ENCODE assay signal across 10 cellular contexts in the genomic region with DNA sequence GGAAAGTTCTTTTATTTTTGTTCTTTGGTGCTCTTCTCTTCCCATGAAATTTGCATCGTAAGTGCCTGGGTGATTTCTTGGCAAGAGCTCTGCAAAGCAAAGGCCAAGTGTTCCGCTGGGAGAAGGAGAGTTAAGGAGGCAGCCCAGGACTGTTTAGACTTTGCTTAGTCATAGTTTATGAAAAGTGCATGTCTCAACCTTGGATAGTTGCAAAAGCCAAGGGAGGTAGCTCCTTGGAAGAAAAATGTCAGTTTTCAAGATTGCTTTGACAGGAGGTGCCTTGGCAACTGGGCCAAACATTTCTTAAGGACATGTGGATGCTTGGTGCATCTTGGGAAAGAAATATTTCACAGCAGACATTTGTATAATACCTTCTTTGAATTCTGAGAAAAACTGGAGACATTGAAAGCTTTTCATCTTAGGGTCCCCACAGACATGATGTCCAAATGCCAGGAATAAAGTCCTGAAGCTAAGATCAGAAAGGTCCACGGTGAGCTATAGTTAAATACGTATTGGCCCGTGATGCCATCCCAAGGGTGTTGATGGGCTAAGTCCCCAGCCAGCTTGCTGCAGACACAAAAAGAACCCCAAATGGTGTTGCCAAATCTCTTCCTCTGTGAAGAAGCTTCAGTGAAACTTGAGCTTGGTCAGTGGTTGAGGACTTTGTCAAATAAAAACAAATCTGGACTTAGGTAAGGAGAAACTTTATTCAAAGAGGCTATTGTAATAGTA.
A peak's percentile ranks its signal among the peaks of the same experiment; 100 is the strongest.
DNase-seq lines count a peak whose midpoint lies in the region; TF ChIP-seq lines count a peak whose summit lies in the region.
"Had no signal": no experiment of that assay in that cellular context is flagged by ENCODE, and none has a peak within 500 bp of the region (broad histone marks: within the 10 kb centered on the region; RNA-seq: fewer than 3 reads in every experiment).

No MANE protein-coding gene starts in this region.

- in situ Hi-C loops in astrocyte of the cerebellum (cut with HindIII; ENCODE audit: low sequenced_read_pairs) = no loop called here

- no peaks in the 10 kb centered on the region for H3K9me2 ChIP-seq in hepatocyte (replicated peaks; ENCODE audit: insufficient read depth)

- H4K20me1 ChIP-seq in hepatocyte (ENCODE audit: insufficient read depth, poor library complexity, severe bottlenecking) = no peaks in the 10 kb centered on the region

- H3K79me2 ChIP-seq in hepatocyte = no peaks in the 10 kb centered on the region

- no peaks in the 10 kb centered on the region for H3K9me3 ChIP-seq in hepatocyte (ENCODE audit: low read depth)
- H3K9me3 ChIP-seq in stomach smooth muscle (ENCODE audit: control insufficient read depth in 2 of 2, low read length in 2 of 2) = peaks cover 0 to 2% of the 10 kb centered on the region in 2 donors

- H3K4me1 ChIP-seq in hepatocyte (ENCODE audit: insufficient read depth) (no peaks in the 10 kb centered on the region), stomach smooth muscle (ENCODE audit: control insufficient read depth, insufficient read depth, low read length) (peaks cover 14% of the 10 kb centered on the region)

- no peak for TF ChIP-seq CTCF in astrocyte of the cerebellum (IDR thresholded peaks at IDR 0.05; ENCODE audit: low read depth, low read length, missing control alignments)
- no peak for TF ChIP-seq CTCF in hepatocyte (IDR thresholded peaks at IDR 0.05; ENCODE audit: poor library complexity)

- H3K36me3 ChIP-seq in hepatocyte (replicated peaks; ENCODE audit: insufficient read depth, low read depth) = no peaks in the 10 kb centered on the region
- H3K36me3 ChIP-seq in stomach smooth muscle (ENCODE audit: control insufficient read depth in 2 of 2, insufficient read depth in 2 of 2, low read length in 2 of 2) = no peaks in the 10 kb centered on the region

- H3K27ac ChIP-seq in hepatocyte (no peak overlapping the region), stomach smooth muscle (ENCODE audit: low read length) (peak overlapping the region; percentile 49)

- H3K4me2 ChIP-seq in hepatocyte = no peak overlapping the region

- no peak overlapping the region for H3K9ac ChIP-seq in stomach smooth muscle (ENCODE audit: low read length in 2 of 2)

- DNase-seq in GM04504 (ENCODE audit: low read depth) (peak; percentile 91), astrocyte of the cerebellum (ENCODE audit: low read depth) (peak; percentile 86), hepatocyte (ENCODE audit: low spot score) (peak; percentile 35), occipital lobe (lab: John Stamatoyannopoulos, UW) (no peak), COR-L47 (lab: John Stamatoyannopoulos, UW) (no peak)
- no peak for DNase-seq in effector CD8-positive, alpha-beta T cell (lab: John Stamatoyannopoulos, UW)
- DNase-seq in activated naive CD4-positive, alpha-beta T cell (lab: John Stamatoyannopoulos, UW) = no peak
- DNase-seq: activated CD8-positive, alpha-beta memory T cell treated with anti-CD3 and anti-CD28 coated beads, Interleukin-2, amount 50 U/mL, for 4 hours; cortex of kidney had no signal

- no peaks in the 10 kb centered on the region for H3K27me3 ChIP-seq in hepatocyte
- no peaks in the 10 kb centered on the region for H3K27me3 ChIP-seq in stomach smooth muscle (ENCODE audit: control insufficient read depth in 1 of 2, insufficient read depth in 2 of 2, low read length in 2 of 2)

- H3K4me3 ChIP-seq in astrocyte of the cerebellum (ENCODE audit: low read depth, low read length) (no peak overlapping the region), hepatocyte (no peak overlapping the region), stomach smooth muscle (ENCODE audit: low read length in 2 of 2) (peak overlapping the region in 1 of 2 donors; percentile 10)

- WGBS in hepatocyte (ENCODE audit: low lambda C conversion rate, missing lambda C conversion rate) = 83% methylated on average over 5 of the region's 5 CpGs

- H2AFZ ChIP-seq in hepatocyte = no peak overlapping the region

Comparison
In these comparisons a context has a peak if more than half of its experiments do, and no peak if none do; other contexts are left out.
1. DNase-seq: peak in GM04504 (single experiment), astrocyte of the cerebellum (single experiment) and hepatocyte (single experiment); none in effector CD8-positive, alpha-beta T cell (single experiment), activated naive CD4-positive, alpha-beta T cell (0 of 4), occipital lobe (single experiment) and COR-L47 (single experiment).